ENCODE assay signal across 28 cellular contexts in the genomic region with DNA sequence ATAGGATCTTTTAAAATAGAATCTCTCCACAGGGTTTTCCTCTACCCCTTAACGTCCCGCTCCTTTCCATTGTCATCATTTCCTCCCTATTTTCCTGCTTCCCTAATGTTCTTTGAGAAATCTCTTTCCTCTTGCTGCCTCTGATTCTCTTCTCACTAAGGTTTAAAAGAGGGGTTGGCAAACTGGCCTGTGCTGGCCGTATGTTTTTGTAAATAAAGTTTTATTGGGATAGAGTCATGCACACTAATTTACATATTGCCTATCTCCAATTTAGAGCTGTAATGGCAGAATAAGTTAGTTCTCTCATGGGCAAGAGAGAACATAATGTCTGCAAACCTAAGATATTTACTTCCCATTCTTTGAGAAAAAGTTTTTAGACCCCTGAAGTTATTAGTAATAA.
"Had no signal": no experiment of that assay in that cellular context is flagged by ENCODE, and none has a peak within 500 bp of the region (broad histone marks: within the 10 kb centered on the region; RNA-seq: fewer than 3 reads in every experiment).

No MANE protein-coding gene starts in this region.

- DNase-seq: colonic mucosa; cortex of kidney; dorsolateral prefrontal cortex; effector CD4-positive, alpha-beta T cell; effector memory CD4-positive, alpha-beta T cell; erythroblast; esophagus squamous epithelium; foreskin fibroblast; foreskin melanocyte; gastrocnemius medialis; glutamatergic neuron; head of caudate nucleus; heart right ventricle; hippocampal formation; left cardiac atrium; left lung; left ventricle myocardium superior; lower lobe of right lung; mesenchymal stem cell; mucosa of descending colon; naive B cell; naive thymus-derived CD8-positive, alpha-beta T cell had no signal

- H3K9me3 ChIP-seq: colonic mucosa, esophagus squamous epithelium, gastrocnemius medialis, heart right ventricle, left lung, lower lobe of right lung, mucosa of descending colon had no signal

- H3K4me3 ChIP-seq: colonic mucosa, dorsolateral prefrontal cortex, esophagus squamous epithelium, gastrocnemius medialis, heart right ventricle, left lung, lower lobe of right lung, mucosa of descending colon had no signal

- H3K27me3 ChIP-seq: colonic mucosa, dorsolateral prefrontal cortex, esophagus squamous epithelium, gastrocnemius medialis, heart right ventricle, left lung had no signal

- FAIRE-seq: islet of Langerhans, keratinocyte had no signal

- H3K4me3 Mint-ChIP-seq: dendritic cell treated with granulocyte-macrophage colony-stimulating factor and Interleukin-4, amounts not matched to agents 40 ng/mL and 50 ng/mL, for 4 days; mesothelial cell of epicardium; naive B cell; naive thymus-derived CD8-positive, alpha-beta T cell had no signal

- H3K27me3 Mint-ChIP-seq: dendritic cell treated with granulocyte-macrophage colony-stimulating factor and Interleukin-4, amounts not matched to agents 40 ng/mL and 50 ng/mL, for 4 days; naive B cell; naive thymus-derived CD8-positive, alpha-beta T cell had no signal

- H3K27ac ChIP-seq: colonic mucosa, dorsolateral prefrontal cortex, epithelial cell of prostate, esophagus squamous epithelium, gastrocnemius medialis, heart right ventricle, left lung, lower lobe of right lung had no signal

- H3K9me3 Mint-ChIP-seq: dendritic cell treated with granulocyte-macrophage colony-stimulating factor and Interleukin-4, amounts not matched to agents 40 ng/mL and 50 ng/mL, for 4 days; mesothelial cell of epicardium; naive B cell; naive thymus-derived CD8-positive, alpha-beta T cell had no signal

- H3K36me3 ChIP-seq: colonic mucosa, gastrocnemius medialis had no signal

- H3K27ac Mint-ChIP-seq: dendritic cell treated with granulocyte-macrophage colony-stimulating factor and Interleukin-4, amounts not matched to agents 40 ng/mL and 50 ng/mL, for 4 days; mesothelial cell of epicardium had no signal

- ATAC-seq: esophagus mucosa; gastrocnemius medialis; heart right ventricle; left cardiac atrium; left lung; left ventricle myocardium superior; lower lobe of right lung; mucosa of descending colon; naive thymus-derived CD8-positive, alpha-beta T cell had no signal

- H3K4me1 ChIP-seq: colonic mucosa, esophagus squamous epithelium, left lung, lower lobe of right lung had no signal
